In genomic region chr17:51668963-51669246, GRCh38 we compare ENCODE assay signal across 24 cellular contexts.
"Had no signal": no experiment of that assay in that cellular context is flagged by ENCODE, and none has a peak within 500 bp of the region (broad histone marks: within the 10 kb centered on the region; RNA-seq: fewer than 3 reads in every experiment).

No MANE protein-coding gene starts in this region.

- H3K9me3 ChIP-seq: ovary, psoas muscle, right lobe of liver, thoracic aorta, thyroid gland, upper lobe of left lung, uterus had no signal

- H3K27me3 ChIP-seq: neural progenitor cell, ovary, right lobe of liver, sigmoid colon, stomach, thyroid gland, tibial nerve, upper lobe of left lung, uterus had no signal

- H2AFZ ChIP-seq: neural progenitor cell, parathyroid adenoma had no signal

- H3K4me3 ChIP-seq: neural progenitor cell, ovary, psoas muscle, right lobe of liver, sigmoid colon, stomach, thoracic aorta, thyroid gland, tibial nerve, upper lobe of left lung, uterus had no signal

- H3K36me3 ChIP-seq: neural progenitor cell, ovary, right lobe of liver, sigmoid colon, stomach, thoracic aorta, thyroid gland, tibial nerve, upper lobe of left lung, uterus had no signal

- H3K79me2 ChIP-seq: parathyroid adenoma had no signal

- H3K27ac ChIP-seq: neural progenitor cell, ovary, parathyroid adenoma, psoas muscle, right lobe of liver, sigmoid colon, stomach, thoracic aorta, thyroid gland, tibial nerve, upper lobe of left lung, uterus had no signal

- ATAC-seq: naive thymus-derived CD4-positive, alpha-beta T cell; psoas muscle; right cardiac atrium; stimulated activated memory B cell treated with anti-CD40 and anti-IgM and Interleukin-4, amounts not matched to agents 10 μg/mL and 1 μg/mL and 100 μg/mL, for 72 hours had no signal

- H3K9ac ChIP-seq: neural progenitor cell, parathyroid adenoma had no signal

- H3K4me2 ChIP-seq: neural progenitor cell had no signal

- H3K4me1 ChIP-seq: neural progenitor cell, parathyroid adenoma, right lobe of liver, sigmoid colon, stomach, thyroid gland, tibial nerve, upper lobe of left lung, uterus had no signal

- DNase-seq: naive thymus-derived CD4-positive, alpha-beta T cell; natural killer cell; occipital lobe; ovary; right lobe of liver; sigmoid colon; small intestine; stimulated activated CD4-positive, alpha-beta T cell treated with anti-CD3 and anti-CD28 coated beads, Interleukin-15, amount 100 ng/mL, for 24 hours; stimulated activated CD4-positive, alpha-beta T cell treated with anti-CD3 and anti-CD28 coated beads, Interleukin-2, amount 100 ng/mL, for 24 hours; stimulated activated CD4-positive, alpha-beta T cell treated with anti-CD3 and anti-CD28 coated beads, Interleukin-2, amount 100 ng/mL, for 48 hours; stimulated activated CD4-positive, alpha-beta T cell treated with anti-CD3 and anti-CD28 coated beads, Interleukin-4, amount 100 ng/mL, for 24 hours; stimulated activated naive CD4-positive, alpha-beta T cell; stomach; thyroid gland; trophoblast cell; uterus had no signal
